34 cellular contexts compared by ENCODE assay signal in genomic region chr1:72341661-72342060, GRCh38.
"Had no signal": no experiment of that assay in that cellular context is flagged by ENCODE, and none has a peak within 500 bp of the region (broad histone marks: within the 10 kb centered on the region; RNA-seq: fewer than 3 reads in every experiment).

No MANE protein-coding gene starts in this region.

- H3K36me3 ChIP-seq: MG63 had no signal

- H3K27me3 ChIP-seq: MG63 had no signal

- H3K4me3 ChIP-seq: MG63 had no signal

- H3K27ac ChIP-seq: KMS-11 had no signal

- H3K4me2 ChIP-seq: KMS-11 had no signal

- H3K9ac ChIP-seq: KMS-11 had no signal

- DNase-seq: Karpas-422, Kasumi-1, MG63, MM.1S, MV-4-11, NCI-H1048, NCI-H1092, NCI-H1092 treated with DMSO at 0.1 percent for 48 hours, NCI-H1105, NCI-H1105 treated with DMSO at 0.1 percent for 48 hours, NCI-H1417, NCI-H1417 treated with DMSO at 0.1 percent for 48 hours, NCI-H1436, NCI-H1436 treated with DMSO at 0.1 percent for 48 hours, NCI-H146, NCI-H1694, NCI-H1694 treated with DMSO at 0.1 percent for 48 hours, NCI-H187, NCI-H187 treated with DMSO at 0.1 percent for 48 hours, NCI-H1930, NCI-H2029, NCI-H2029 treated with DMSO at 0.1 percent for 48 hours, NCI-H2081, NCI-H2081 treated with DMSO at 0.1 percent for 48 hours, NCI-H2107, NCI-H2171, NCI-H2171 treated with DMSO at 0.1 percent for 48 hours, NCI-H2227 treated with DMSO at 0.1 percent for 48 hours, NCI-H226, NCI-H345, NCI-H446, NCI-H446 treated with DMSO at 0.1 percent for 48 hours, NCI-H510A had no signal

- H3K9me3 ChIP-seq: MG63 had no signal
